Comparison of ENCODE assay signal across 7 cellular contexts in the genomic region with DNA sequence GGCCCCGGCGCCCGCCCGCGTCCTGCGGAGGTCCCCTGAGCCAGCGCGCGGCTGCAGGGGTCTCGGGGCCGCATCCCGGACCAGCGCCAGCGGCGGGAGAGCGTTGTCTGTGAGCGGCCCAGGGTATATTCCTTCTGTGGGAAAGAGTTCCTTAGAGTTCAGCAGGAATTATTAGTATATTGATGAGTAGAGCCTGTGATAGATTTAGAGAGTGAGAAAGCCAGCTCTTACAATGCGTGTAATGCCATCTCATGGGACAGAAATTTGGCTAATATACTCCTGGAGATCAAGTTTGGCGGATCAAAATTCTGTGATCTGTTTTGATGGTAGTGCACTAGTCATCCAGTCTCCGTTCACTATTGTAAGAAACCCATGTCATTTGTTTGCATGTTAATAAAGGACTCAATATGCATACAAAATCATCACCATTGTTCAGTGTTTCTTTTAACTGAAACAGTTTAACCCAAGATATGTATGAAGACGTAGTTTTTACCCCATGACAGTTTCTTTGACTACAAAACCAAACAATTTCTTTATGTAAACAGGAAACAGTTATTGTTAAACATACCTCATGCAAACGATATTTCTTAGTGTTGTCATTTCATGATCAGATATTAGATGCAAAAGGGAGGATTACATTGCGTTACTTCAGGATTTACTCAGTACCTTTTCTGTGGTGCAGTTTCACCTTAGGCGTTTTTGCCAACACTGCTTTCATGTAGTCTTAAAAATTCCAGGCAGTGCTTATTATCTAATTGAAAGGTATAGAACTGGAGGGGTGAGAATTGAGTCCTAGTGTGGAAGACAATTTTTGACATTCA. TPM values are rescaled to one million over a fixed set of nuclear protein-coding genes. Genes with fewer than 3 reads are reported as not detected.
DNase-seq lines count a peak whose midpoint lies in the region; ATAC-seq and TF ChIP-seq lines count a peak whose summit lies in the region.

No MANE protein-coding gene starts in this region.

- ATAC-seq in GM21737 (IDR thresholded peaks at IDR 0.05; ENCODE audit: unreplicated experiment) (peak; percentile 11), T-cell (replicated peaks in 1 of 4) (no peak), heart right ventricle (peak in 4 of 8 donors; percentile 14 to 61 (median 30)), GM19467 (IDR thresholded peaks at IDR 0.05; ENCODE audit: unreplicated experiment) (no peak), HG03025 (IDR thresholded peaks at IDR 0.05; ENCODE audit: low FRiP score, unreplicated experiment) (no peak)

- 6 to 8% methylated on average over 24 of the region's 24 CpGs for WGBS in heart right ventricle, 2 donors

- intact Hi-C loops in heart right ventricle (cut with DNase I) = loop anchor here in 8 of 10 donors (2.0 to 10.0 kb wide), 10 partner anchors 108 to 297 kb away; no protein-coding TSS in a partner anchor

- H3K36me3 ChIP-seq in heart right ventricle (no peaks in the 10 kb centered on the region), skeletal muscle tissue (ENCODE audit: control insufficient read depth in 3 of 3, insufficient read depth in 3 of 3, low read length in 3 of 3) (no peaks in the 10 kb centered on the region)

- H3K9ac ChIP-seq in skeletal muscle tissue (ENCODE audit: low read depth in 1 of 3, low read length in 3 of 3) = peak overlapping the region in 2 of 3 donors; percentile 57 to 79

- peaks cover 26 to 46% of the 10 kb centered on the region in 2 donors for H3K27me3 Mint-ChIP-seq in T-cell

- CTCF ChIA-PET in T-cell (lab: Charles Lee) = interaction anchor here in 1 of 2 donors (0.6 kb wide), 1 partner anchor 17 kb away, joined by 3 read pairs; no protein-coding TSS in a partner anchor

- no peaks in the 10 kb centered on the region for H3K9me3 ChIP-seq in heart right ventricle
- no peaks in the 10 kb centered on the region for H3K9me3 ChIP-seq in skeletal muscle tissue (ENCODE audit: control insufficient read depth in 3 of 3, low read length in 3 of 3)

- H3K36me3 Mint-ChIP-seq in T-cell = peaks cover 3% of the 10 kb centered on the region

- H3K4me3 ChIP-seq in heart right ventricle (peak overlapping the region; percentile 54 to 98 (median 87)), skeletal muscle tissue (ENCODE audit: low read length in 3 of 3) (peak overlapping the region; percentile 90 to 96 (median 92))

- H3K27me3 ChIP-seq in heart right ventricle = peaks cover 0 to 24% (median 0%) of the 10 kb centered on the region in 7 donors
- H3K27me3 ChIP-seq in skeletal muscle tissue (ENCODE audit: control insufficient read depth in 3 of 3, insufficient read depth in 3 of 3, low read length in 3 of 3) = no peaks in the 10 kb centered on the region

- TF ChIP-seq CTCF in heart right ventricle (IDR thresholded peaks at IDR 0.05) = no peak

- POLR2A ChIA-PET in T-cell (lab: Charles Lee) = no interaction called here

- DNase-seq in T-cell = peak in 2 of 34 experiments; percentile 1 to 18
- no peak for DNase-seq in heart right ventricle
- DNase-seq in SIG-M5 (lab: John Stamatoyannopoulos, UW) = no peak

- H3K4me3 Mint-ChIP-seq in T-cell = peak overlapping the region; percentile 56 to 78 (median 71)

- peaks cover 0 to 65% (median 19%) of the 10 kb centered on the region in 9 donors for H3K4me1 ChIP-seq in heart right ventricle
- H3K4me1 ChIP-seq in skeletal muscle tissue (ENCODE audit: control insufficient read depth in 3 of 3, insufficient read depth in 3 of 3, low read length in 3 of 3) = peaks cover 6 to 8% (median 7%) of the 10 kb centered on the region in 3 donors

- peaks cover 14 to 23% (median 16%) of the 10 kb centered on the region in 3 donors for H3K4me1 Mint-ChIP-seq in T-cell

- H3K27ac ChIP-seq in heart right ventricle (peak overlapping the region; percentile 24 to 97 (median 90)), skeletal muscle tissue (ENCODE audit: low read depth, low read length) (no peak overlapping the region)

- H3K9me3 Mint-ChIP-seq in T-cell = no peaks in the 10 kb centered on the region

- no peak overlapping the region for H3K27ac Mint-ChIP-seq in T-cell

RNA-seq across cellular contexts. Expression of a gene that starts 9.9 kb away (rescaled TPM):
- total RNA-seq in T-cell (under 1 TPM in 4 of 5 donors, not detected in 1; 0.19 to 0.35 (median 0.24) TPM), heart right ventricle (10 to 100 TPM; 25.5 to 49.6 (median 33.7) TPM), skeletal muscle tissue (13.0 TPM)
- polyA plus RNA-seq in heart right ventricle = 10 to 100 TPM; 17.8 to 20.9 TPM

Comparison
In these comparisons a context has a peak if more than half of its experiments do, and no peak if none do; other contexts are left out.
1. RNA of a gene that starts 9.9 kb away (total RNA-seq): 25.5 to 49.6 TPM in heart right ventricle and 13.0 TPM in skeletal muscle tissue (single experiment); 0.19 to 0.35 TPM in T-cell; every median in the first group is over 10 times any median in the second.